Comparison of ENCODE assay signal across 14 cellular contexts in the genomic region with DNA sequence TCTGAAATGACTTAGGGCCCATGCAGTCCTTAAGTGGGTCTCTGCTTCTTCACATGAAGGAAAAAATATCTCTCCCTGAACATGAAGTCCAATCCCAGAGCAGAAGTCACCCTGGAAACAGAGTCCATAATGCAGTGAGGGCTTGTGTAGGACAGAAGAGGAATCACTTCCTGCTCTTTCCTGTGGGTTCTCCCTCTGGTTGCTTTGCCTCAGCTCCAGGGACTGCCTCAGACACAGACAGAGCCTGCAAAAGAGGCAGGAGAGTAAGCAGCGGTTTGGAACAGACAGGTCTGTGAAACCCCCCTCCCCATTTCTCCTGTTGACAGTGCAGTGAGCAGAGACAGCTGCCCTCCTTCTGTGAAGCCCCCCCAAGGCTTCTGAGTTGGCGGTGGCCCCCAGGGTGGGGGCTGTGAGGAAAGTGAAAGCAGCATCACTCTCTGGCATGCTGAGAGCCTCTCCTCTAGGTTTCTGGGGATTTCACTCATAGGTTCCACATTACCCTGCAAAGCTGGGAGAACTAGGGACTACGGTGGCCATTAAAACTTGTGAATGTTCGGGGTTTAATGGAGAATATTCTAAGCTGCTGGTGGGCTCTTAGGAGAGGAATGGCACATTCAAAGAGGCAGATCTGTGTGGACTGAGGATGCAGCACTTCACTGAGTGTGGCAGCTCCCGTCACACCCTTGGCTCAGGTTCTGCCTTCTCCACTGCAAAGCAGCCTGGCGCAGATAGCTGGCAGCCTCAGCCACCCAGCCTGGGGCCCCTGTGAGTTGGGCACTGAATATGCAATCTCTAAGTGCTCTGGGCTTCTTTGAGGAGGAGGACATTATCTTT. TPM values are rescaled to one million over a fixed set of nuclear protein-coding genes. Genes with fewer than 3 reads are reported as not detected.
A peak's percentile ranks its signal among the peaks of the same experiment; 100 is the strongest.
DNase-seq lines count a peak whose midpoint lies in the region; ATAC-seq and TF ChIP-seq lines count a peak whose summit lies in the region.
"Had no signal": no experiment of that assay in that cellular context is flagged by ENCODE, and none has a peak within 500 bp of the region (broad histone marks: within the 10 kb centered on the region; RNA-seq: fewer than 3 reads in every experiment).

No MANE protein-coding gene starts in this region.

- DNase-seq in MG63 (peak; percentile 25), hepatocyte (ENCODE audit: low spot score) (no peak), suprapubic skin (ENCODE audit: low spot score in 2 of 2) (no peak), pons (ENCODE audit: low spot score) (no peak)
- no peak for DNase-seq in activated CD4-positive, alpha-beta T cell treated with anti-CD3 and anti-CD28 coated beads, Interleukin-2, amount 10 ng/mL, durations not matched to agents 24 days and 14 days
- DNase-seq: activated effector memory CD4-positive, alpha-beta T cell treated with anti-CD3 and anti-CD28 coated beads, Interleukin-2, amount 50 U/mL, for 16 hours; CD8-positive, alpha-beta T cell; NCI-H1105 treated with DMSO at 0.1 percent for 48 hours; NCI-H748 treated with DMSO at 0.1 percent for 48 hours had no signal

- H3K9me3 ChIP-seq in MG63 (no peaks in the 10 kb centered on the region), hepatocyte (ENCODE audit: low read depth) (no peaks in the 10 kb centered on the region), suprapubic skin (no peaks in the 10 kb centered on the region)

- peak overlapping the region; percentile 57 to 89 (median 72) for H3K27ac Mint-ChIP-seq in brain
- H3K27ac Mint-ChIP-seq in activated CD4-positive, alpha-beta T cell treated with anti-CD3 and anti-CD28 coated beads, Interleukin-2, amount 10 ng/mL, durations not matched to agents 24 days and 14 days: no peak overlapping the region
- H3K27ac Mint-ChIP-seq: CD8-positive, alpha-beta T cell had no signal

- H3K4me1 ChIP-seq in hepatocyte (ENCODE audit: insufficient read depth): peaks cover 11% of the 10 kb centered on the region
- H3K4me1 ChIP-seq in suprapubic skin: peaks cover 55% of the 10 kb centered on the region

- H3K27me3 ChIP-seq in MG63: no peaks in the 10 kb centered on the region
- H3K27me3 ChIP-seq in hepatocyte: no peaks in the 10 kb centered on the region
- no peaks in the 10 kb centered on the region for H3K27me3 ChIP-seq in suprapubic skin

- TF ChIP-seq EP300 in suprapubic skin (IDR thresholded peaks at IDR 0.05): no peak

- no peaks in the 10 kb centered on the region for H4K20me1 ChIP-seq in hepatocyte (ENCODE audit: insufficient read depth, poor library complexity, severe bottlenecking)

- no peak overlapping the region for H2AFZ ChIP-seq in hepatocyte

- peaks cover 39% of the 10 kb centered on the region for H3K4me1 Mint-ChIP-seq in brain
- peaks cover 9% of the 10 kb centered on the region for H3K4me1 Mint-ChIP-seq in activated CD4-positive, alpha-beta T cell treated with anti-CD3 and anti-CD28 coated beads, Interleukin-2, amount 10 ng/mL, durations not matched to agents 24 days and 14 days

- peak overlapping the region; percentile 11 for H3K4me2 ChIP-seq in hepatocyte

- ATAC-seq in HG02642 (IDR thresholded peaks at IDR 0.05; ENCODE audit: poor library complexity, unreplicated experiment): no peak
- ATAC-seq in activated CD4-positive, CD25-positive, alpha-beta regulatory T cell treated with anti-CD3 and anti-CD28 coated beads, Interleukin-2, amount 50 U/mL, for 24 hours: no peak
- ATAC-seq: CD8-positive, alpha-beta T cell had no signal

- 74% methylated on average over 6 of the region's 6 CpGs for WGBS in hepatocyte (ENCODE audit: low lambda C conversion rate, missing lambda C conversion rate)
- 25% methylated on average over 5 of the region's 6 CpGs for WGBS in suprapubic skin

- intact Hi-C loops in activated CD4-positive, alpha-beta T cell treated with anti-CD3 and anti-CD28 coated beads, Interleukin-2, amount 10 ng/mL, durations not matched to agents 24 days and 14 days (cut with micrococcal nuclease): no loop called here

- no peak for TF ChIP-seq POLR2A in suprapubic skin (IDR thresholded peaks at IDR 0.05)

- TF ChIP-seq CTCF in brain (conservative IDR thresholded peaks at IDR 0.05) (no peak), hepatocyte (IDR thresholded peaks at IDR 0.05; ENCODE audit: poor library complexity) (no peak), suprapubic skin (IDR thresholded peaks at IDR 0.05) (no peak)

- no peaks in the 10 kb centered on the region for H3K79me2 ChIP-seq in hepatocyte

- H3K4me3 Mint-ChIP-seq in brain: peak overlapping the region in 2 of 5 experiments; percentile 24
- H3K4me3 Mint-ChIP-seq in activated CD4-positive, alpha-beta T cell treated with anti-CD3 and anti-CD28 coated beads, Interleukin-2, amount 10 ng/mL, durations not matched to agents 24 days and 14 days: no peak overlapping the region
- H3K4me3 Mint-ChIP-seq: CD8-positive, alpha-beta T cell had no signal

- H3K9me2 ChIP-seq in hepatocyte (replicated peaks; ENCODE audit: insufficient read depth): no peaks in the 10 kb centered on the region

- H3K4me3 ChIP-seq in MG63: no peak overlapping the region
- H3K4me3 ChIP-seq in hepatocyte: no peak overlapping the region
- H3K4me3 ChIP-seq in suprapubic skin: no peak overlapping the region

- H3K27me3 Mint-ChIP-seq in brain: no peaks in the 10 kb centered on the region
- peaks cover 13% of the 10 kb centered on the region for H3K27me3 Mint-ChIP-seq in activated CD4-positive, alpha-beta T cell treated with anti-CD3 and anti-CD28 coated beads, Interleukin-2, amount 10 ng/mL, durations not matched to agents 24 days and 14 days

- H3K27ac ChIP-seq in hepatocyte (no peak overlapping the region), suprapubic skin (peak overlapping the region; percentile 88)

- no peaks in the 10 kb centered on the region for H3K36me3 Mint-ChIP-seq in brain
- no peaks in the 10 kb centered on the region for H3K36me3 Mint-ChIP-seq in activated CD4-positive, alpha-beta T cell treated with anti-CD3 and anti-CD28 coated beads, Interleukin-2, amount 10 ng/mL, durations not matched to agents 24 days and 14 days (ENCODE audit: low read depth)
- H3K36me3 Mint-ChIP-seq: CD8-positive, alpha-beta T cell had no signal

- H3K36me3 ChIP-seq in MG63 (no peaks in the 10 kb centered on the region), hepatocyte (replicated peaks; ENCODE audit: insufficient read depth, low read depth) (no peaks in the 10 kb centered on the region), suprapubic skin (no peaks in the 10 kb centered on the region)

- peaks cover 0 to 10% (median 0%) of the 10 kb centered on the region in 5 experiments for H3K9me3 Mint-ChIP-seq in brain
- no peaks in the 10 kb centered on the region for H3K9me3 Mint-ChIP-seq in activated CD4-positive, alpha-beta T cell treated with anti-CD3 and anti-CD28 coated beads, Interleukin-2, amount 10 ng/mL, durations not matched to agents 24 days and 14 days
- H3K9me3 Mint-ChIP-seq: CD8-positive, alpha-beta T cell had no signal

RNA-seq across cellular contexts. Expression of gene MAB21L3, which starts 53.1 kb away (rescaled TPM):
- total RNA-seq in MG63 (2014; rRNA removed; shearing (Covaris generic); ENCODE audit: low replicate concordance): 1.3 TPM in 1 of 2 replicates, not detected in the other
- not detected for polyA plus RNA-seq in brain (ENCODE audit: insufficient read depth, low read depth, low replicate concordance)
- total RNA-seq in hepatocyte: 0.24 and 0.47 TPM in 2 replicates
- 0.54 and 0.74 TPM in 2 replicates for polyA plus RNA-seq in hepatocyte
- 10 to 100 TPM in 3 of 4 donors, 1 to 10 TPM in 1; 9.7 to 26.6 (median 20.7) TPM for total RNA-seq in suprapubic skin
- not detected in 2 replicates for total RNA-seq in activated CD4-positive, alpha-beta T cell treated with anti-CD3 and anti-CD28 coated beads, Interleukin-2, amount 10 ng/mL, durations not matched to agents 24 days and 14 days
- total RNA-seq: CD8-positive, alpha-beta T cell; HT1080; SK-MEL-5 had no signal
